Comparison of ENCODE assay signal across 8 cellular contexts in genomic region chr19:18322759-18323460, GRCh38. TPM values are rescaled to one million over a fixed set of nuclear protein-coding genes. Genes with fewer than 3 reads are reported as not detected.
DNase-seq lines count a peak whose midpoint lies in the region; ATAC-seq, FAIRE-seq and TF ChIP-seq lines count a peak whose summit lies in the region.

Gene LSM4, minus strand, starts transcription at chr19:18323076. Its CDS starts 56 bp downstream, at chr19:18323020.

- peaks cover 19% of the 10 kb centered on the region; the same call in 1 of the 2 replicates for H3K36me3 ChIP-seq in OCI-LY1 (ENCODE audit: insufficient read depth, low read length)

- peak within 1 kb of the TSS; percentile 88 for H3K9ac ChIP-seq in OCI-LY1 (ENCODE audit: low read length)

- 0 out of 2 replicates have a peak, but pooled peaks cover 5% of the 10 kb centered on the region for H3F3A ChIP-seq in OCI-LY1 (ENCODE audit: insufficient read depth, low read length)

- peak; percentile 95 for DNase-seq in DMS 273 treated with DMSO at 0.1 percent for 48 hours (lab: John Stamatoyannopoulos, UW)
- DNase-seq in HuH-7 (ENCODE audit: low spot score), result peak; percentile 91
- peak; percentile 99 for DNase-seq in activated CD8-positive, alpha-beta memory T cell treated with anti-CD3 and anti-CD28 coated beads, Interleukin-2, amount 50 U/mL, for 4 hours
- DNase-seq in mesothelial cell of epicardium (ENCODE audit: low spot score in 2 of 2, unreplicated experiment in 2 of 2), result peak; percentile 98 to 99
- DNase-seq in stimulated activated CD8-positive, alpha-beta memory T cell treated with anti-CD3 and anti-CD28 coated beads, Interleukin-15, amount 100 ng/mL, for 48 hours (ENCODE audit: low read depth in 2 of 2), result peak; percentile 99 to 100

- H3K4me3 Mint-ChIP-seq in mesothelial cell of epicardium, result peak within 1 kb of the TSS; percentile 72

- H3K27ac ChIP-seq in OCI-LY1 (ENCODE audit: low read depth, low read length, poor library complexity, severe bottlenecking), result peak within 1 kb of the TSS; percentile 89

- H3K4me1 Mint-ChIP-seq in mesothelial cell of epicardium, result peaks cover 43% of the 10 kb centered on the region

- peak within 1 kb of the TSS; percentile 98 for H3K4me2 ChIP-seq in OCI-LY1 (ENCODE audit: low read length)

- H3K27ac Mint-ChIP-seq in mesothelial cell of epicardium, result peak within 1 kb of the TSS; percentile 99

- peaks cover 34% of the 10 kb centered on the region for H3K4me1 ChIP-seq in OCI-LY1 (ENCODE audit: insufficient read depth, low read length, severe bottlenecking)

- H3K27me3 ChIP-seq in OCI-LY1 (ENCODE audit: insufficient read depth, low read length), result no peaks in the 10 kb centered on the region

- no peaks in the 10 kb centered on the region for H3K9me2 ChIP-seq in OCI-LY1 (ENCODE audit: low read depth, low read length)

- H3K9me3 Mint-ChIP-seq in mesothelial cell of epicardium, result no peaks in the 10 kb centered on the region

- H2AFZ ChIP-seq in OCI-LY1 (ENCODE audit: low read length), result peak within 1 kb of the TSS; percentile 73

- no peaks in the 10 kb centered on the region for H4K20me1 ChIP-seq in OCI-LY1 (ENCODE audit: insufficient read depth, low read length)

- TF ChIP-seq CTCF in OCI-LY1 (IDR thresholded peaks at IDR 0.05; ENCODE audit: low read length), result peak; percentile 46; the same call in 1 of the 2 replicates
- TF ChIP-seq CTCF in mesothelial cell of epicardium (IDR thresholded peaks at IDR 0.05; ENCODE audit: unreplicated experiment), result no peak

- H3K27me3 Mint-ChIP-seq in mesothelial cell of epicardium (ENCODE audit: low read depth), result no peaks in the 10 kb centered on the region

- H3K9me3 ChIP-seq in OCI-LY1 (ENCODE audit: low read length), result no peaks in the 10 kb centered on the region

- H3K4me3 ChIP-seq in OCI-LY1 (ENCODE audit: low read depth, low read length, poor library complexity, severe bottlenecking), result peak within 1 kb of the TSS; percentile 90

- ATAC-seq in GM21515 (IDR thresholded peaks at IDR 0.05; ENCODE audit: unreplicated experiment), result peak; percentile 76

- no peaks in the 10 kb centered on the region for H3K36me3 Mint-ChIP-seq in mesothelial cell of epicardium

- FAIRE-seq in endometrium (lab: Jason Lieb, UNC), result peak; percentile 87

- peaks cover 13% of the 10 kb centered on the region for H3K79me2 ChIP-seq in OCI-LY1 (ENCODE audit: insufficient read depth, low read length)

RNA-seq across cellular contexts. Expression of gene LSM4, which starts in this region (rescaled TPM):
- total RNA-seq in mesothelial cell of epicardium, result 112 to 119 TPM (median 114 TPM) in 3 replicates

Comparison
In these comparisons a context has a peak if more than half of its experiments do, and no peak if none do; other contexts are left out.
1. Peak in every context shown above with its lines: DNase-seq, ATAC-seq, H3K4me3 ChIP-seq and H3K27ac ChIP-seq.